ENCODE assay signal across 8 cellular contexts in the genomic region with DNA sequence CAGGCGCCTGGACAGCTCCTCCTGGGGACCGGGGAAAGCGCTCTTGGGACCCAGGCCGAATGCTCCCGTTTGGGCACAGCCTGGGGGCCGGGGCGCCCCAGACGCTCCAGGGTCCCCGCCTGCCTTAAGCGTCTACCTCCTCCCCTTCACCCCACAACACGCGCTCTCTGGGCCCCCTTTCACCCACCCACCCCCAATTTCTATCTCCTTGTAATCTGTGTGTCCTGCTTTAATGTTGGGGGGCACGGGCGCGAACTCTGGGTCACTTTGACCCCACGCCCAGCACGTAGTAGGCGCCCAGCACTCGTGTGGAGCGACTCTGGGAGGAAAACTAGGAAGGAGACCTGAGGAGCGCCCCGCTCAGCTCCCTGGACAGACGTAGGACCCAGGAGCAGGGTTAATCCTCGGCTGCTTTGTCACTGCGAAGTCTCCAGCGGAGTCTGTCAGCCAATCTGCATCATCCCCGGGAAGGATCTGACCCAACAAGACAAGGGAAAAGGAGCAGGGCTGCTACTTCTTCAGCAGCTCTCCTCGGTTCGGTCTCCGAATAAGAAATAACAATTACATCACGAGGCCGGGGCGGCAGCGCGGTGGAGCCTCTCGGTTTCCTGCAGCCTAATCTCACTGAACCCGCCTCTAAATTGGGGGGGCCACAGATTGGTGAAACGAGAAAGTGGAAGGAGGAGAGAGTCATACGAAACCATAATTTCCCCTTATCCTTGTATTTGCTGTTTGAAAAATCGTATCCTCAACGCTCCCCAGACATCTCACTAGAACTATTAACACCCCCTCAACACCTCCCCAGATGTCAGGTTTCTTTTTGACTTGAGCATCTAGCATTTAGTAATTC. TPM values are rescaled to one million over a fixed set of nuclear protein-coding genes. Genes with fewer than 3 reads are reported as not detected.
DNase-seq lines count a peak whose midpoint lies in the region; ATAC-seq and TF ChIP-seq lines count a peak whose summit lies in the region.

No MANE protein-coding gene starts in this region.

- CTCF ChIA-PET in activated CD4-positive, alpha-beta memory T cell treated with anti-CD3 and anti-CD28 coated beads for 36 hours (lab: Charles Lee), result interaction anchor here (0.9 to 2.2 kb wide), 3 partner anchors 14 to 419 kb away, joined by 4 to 7 read pairs (median 4); no protein-coding TSS in a partner anchor

- no peaks in the 10 kb centered on the region for H3K27me3 ChIP-seq in dorsolateral prefrontal cortex
- no peaks in the 10 kb centered on the region for H3K27me3 ChIP-seq in liver (ENCODE audit: control insufficient read depth in 4 of 4, insufficient read depth in 4 of 4, low read length in 3 of 4)

- DNase-seq in AML-193 (lab: John Stamatoyannopoulos, UW), result peak; percentile 51 to 58
- DNase-seq in NCI-H526 (lab: John Stamatoyannopoulos, UW), result peak; percentile 48 to 70
- DNase-seq in activated CD4-positive, alpha-beta memory T cell treated with anti-CD3 and anti-CD28 coated beads for 36 hours, result peak; percentile 76
- DNase-seq in dorsolateral prefrontal cortex, result peak; percentile 65 to 92 (median 82)
- peak; percentile 67 for DNase-seq in stimulated activated CD4-positive, alpha-beta T cell treated with anti-CD3 and anti-CD28 coated beads, Interleukin-2, amount 100 ng/mL, for 4 hours (ENCODE audit: low read depth)
- DNase-seq in NK-92 (lab: John Stamatoyannopoulos, UW; ENCODE audit: unreplicated experiment), result no peak

- peaks cover 16% of the 10 kb centered on the region for H3K27me3 Mint-ChIP-seq in activated CD4-positive, alpha-beta memory T cell treated with anti-CD3 and anti-CD28 coated beads for 36 hours

- intact Hi-C loops in activated CD4-positive, alpha-beta memory T cell treated with anti-CD3 and anti-CD28 coated beads for 36 hours (cut with micrococcal nuclease), result loop anchor here (1.0 to 10.0 kb wide), 8 partner anchors 157 to 759 kb away; a partner anchor contains a TSS
- intact Hi-C loops in dorsolateral prefrontal cortex (cut with DNase I), result loop anchor here (2.0 to 10.0 kb wide), 4 partner anchors 198 to 681 kb away; a partner anchor contains a TSS

- H3K4me1 ChIP-seq in liver (ENCODE audit: control insufficient read depth in 4 of 4, insufficient read depth in 4 of 4, low read length in 3 of 4), result peaks cover 4 to 21% (median 16%) of the 10 kb centered on the region in 4 donors

- H3K4me3 ChIP-seq in dorsolateral prefrontal cortex, result peak overlapping the region; percentile 49 to 97 (median 89)
- H3K4me3 ChIP-seq in liver (ENCODE audit: low read depth in 1 of 3, low read length in 3 of 3), result peak overlapping the region; percentile 85 to 94 (median 93)

- H3K36me3 ChIP-seq in liver (ENCODE audit: control insufficient read depth in 4 of 4, insufficient read depth in 3 of 4, low read depth in 1 of 4, low read length in 3 of 4), result no peaks in the 10 kb centered on the region

- H3K9ac ChIP-seq in liver (ENCODE audit: low read depth in 1 of 2, low read length in 2 of 2), result peak overlapping the region; percentile 27 to 97

- TF ChIP-seq CTCF in dorsolateral prefrontal cortex (IDR thresholded peaks at IDR 0.05 in 54 of 56, conservative IDR thresholded peaks at IDR 0.05 in 2 of 56; ENCODE audit: low read depth in 1 of 56, partially characterized antibody in 56 of 56), result peak in 2 of 56 donors; percentile 4 to 18
- no peak for TF ChIP-seq CTCF in liver (IDR thresholded peaks at IDR 0.05; ENCODE audit: low read depth, low read length, missing input control)

- H3K27ac Mint-ChIP-seq in activated CD4-positive, alpha-beta memory T cell treated with anti-CD3 and anti-CD28 coated beads for 36 hours, result peak overlapping the region; percentile 82

- peak overlapping the region; percentile 71 to 98 (median 94) for H3K27ac ChIP-seq in dorsolateral prefrontal cortex
- H3K27ac ChIP-seq in liver (ENCODE audit: low read depth in 1 of 2, low read length in 2 of 2), result peak overlapping the region; percentile 76

- H3K4me3 Mint-ChIP-seq in activated CD4-positive, alpha-beta memory T cell treated with anti-CD3 and anti-CD28 coated beads for 36 hours, result peak overlapping the region; percentile 84

- POLR2A ChIA-PET in activated CD4-positive, alpha-beta memory T cell treated with anti-CD3 and anti-CD28 coated beads for 36 hours (lab: Charles Lee), result interaction anchor here (0.8 to 2.0 kb wide), 7 partner anchors 9 to 683 kb away, joined by 3 to 8 read pairs (median 4); a partner anchor contains a TSS

- H3K4me1 Mint-ChIP-seq in activated CD4-positive, alpha-beta memory T cell treated with anti-CD3 and anti-CD28 coated beads for 36 hours (ENCODE audit: low read depth), result peaks cover 36% of the 10 kb centered on the region

- under 1% methylated on average over 41 of the region's 41 CpGs for WGBS in liver

- H3K36me3 Mint-ChIP-seq in activated CD4-positive, alpha-beta memory T cell treated with anti-CD3 and anti-CD28 coated beads for 36 hours, result no peaks in the 10 kb centered on the region

- peak; percentile 27 for ATAC-seq in GM21576 (IDR thresholded peaks at IDR 0.05; ENCODE audit: unreplicated experiment)

- peak; percentile 33 to 55 for TF ChIP-seq RAD21 in liver (IDR thresholded peaks at IDR 0.05)

- H3K9me3 Mint-ChIP-seq in activated CD4-positive, alpha-beta memory T cell treated with anti-CD3 and anti-CD28 coated beads for 36 hours, result no peaks in the 10 kb centered on the region

- H3K9me3 ChIP-seq in liver (ENCODE audit: control insufficient read depth in 4 of 4, low read length in 3 of 4), result no peaks in the 10 kb centered on the region

TF ChIP-seq in liver, 16 proteins besides CTCF, POLR2A, EP300 and RAD21:
- peak; percentile 20 to 28 for TF ChIP-seq RXRA (IDR thresholded peaks at IDR 0.05)
- peak in 1 of 2 donors; percentile 5 for TF ChIP-seq HNF4A (conservative IDR thresholded peaks at IDR 0.05)
- peak; percentile 29 for TF ChIP-seq NR2F2 (IDR thresholded peaks at IDR 0.05)
- no peak for TF ChIP-seq EGR1 (IDR thresholded peaks at IDR 0.05; ENCODE audit: low read depth in 2 of 2)
- TF ChIP-seq TAF1 (conservative IDR thresholded peaks at IDR 0.05), result peak; percentile 89
- TF ChIP-seq SP1 (IDR thresholded peaks at IDR 0.05), result peak; percentile 28
- TF ChIP-seq, protein P1, sequence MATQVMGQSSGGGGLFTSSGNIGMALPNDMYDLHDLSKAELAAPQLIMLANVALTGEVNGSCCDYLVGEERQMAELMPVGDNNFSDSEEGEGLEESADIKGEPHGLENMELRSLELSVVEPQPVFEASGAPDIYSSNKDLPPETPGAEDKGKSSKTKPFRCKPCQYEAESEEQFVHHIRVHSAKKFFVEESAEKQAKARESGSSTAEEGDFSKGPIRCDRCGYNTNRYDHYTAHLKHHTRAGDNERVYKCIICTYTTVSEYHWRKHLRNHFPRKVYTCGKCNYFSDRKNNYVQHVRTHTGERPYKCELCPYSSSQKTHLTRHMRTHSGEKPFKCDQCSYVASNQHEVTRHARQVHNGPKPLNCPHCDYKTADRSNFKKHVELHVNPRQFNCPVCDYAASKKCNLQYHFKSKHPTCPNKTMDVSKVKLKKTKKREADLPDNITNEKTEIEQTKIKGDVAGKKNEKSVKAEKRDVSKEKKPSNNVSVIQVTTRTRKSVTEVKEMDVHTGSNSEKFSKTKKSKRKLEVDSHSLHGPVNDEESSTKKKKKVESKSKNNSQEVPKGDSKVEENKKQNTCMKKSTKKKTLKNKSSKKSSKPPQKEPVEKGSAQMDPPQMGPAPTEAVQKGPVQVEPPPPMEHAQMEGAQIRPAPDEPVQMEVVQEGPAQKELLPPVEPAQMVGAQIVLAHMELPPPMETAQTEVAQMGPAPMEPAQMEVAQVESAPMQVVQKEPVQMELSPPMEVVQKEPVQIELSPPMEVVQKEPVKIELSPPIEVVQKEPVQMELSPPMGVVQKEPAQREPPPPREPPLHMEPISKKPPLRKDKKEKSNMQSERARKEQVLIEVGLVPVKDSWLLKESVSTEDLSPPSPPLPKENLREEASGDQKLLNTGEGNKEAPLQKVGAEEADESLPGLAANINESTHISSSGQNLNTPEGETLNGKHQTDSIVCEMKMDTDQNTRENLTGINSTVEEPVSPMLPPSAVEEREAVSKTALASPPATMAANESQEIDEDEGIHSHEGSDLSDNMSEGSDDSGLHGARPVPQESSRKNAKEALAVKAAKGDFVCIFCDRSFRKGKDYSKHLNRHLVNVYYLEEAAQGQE (IDR thresholded peaks at IDR 0.05), result no peak
- peak; percentile 55 for TF ChIP-seq YY1 (IDR thresholded peaks at IDR 0.05)
- TF ChIP-seq JUND (IDR thresholded peaks at IDR 0.05), result no peak
- TF ChIP-seq, protein P2, sequence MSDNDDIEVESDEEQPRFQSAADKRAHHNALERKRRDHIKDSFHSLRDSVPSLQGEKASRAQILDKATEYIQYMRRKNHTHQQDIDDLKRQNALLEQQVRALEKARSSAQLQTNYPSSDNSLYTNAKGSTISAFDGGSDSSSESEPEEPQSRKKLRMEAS (IDR thresholded peaks at IDR 0.05), result no peak

RNA-seq across cellular contexts. Expression of a gene that starts 0.8 kb away (rescaled TPM):
- total RNA-seq in activated CD4-positive, alpha-beta memory T cell treated with anti-CD3 and anti-CD28 coated beads for 36 hours, result 1 to 10 TPM; 4.4 to 5.4 TPM
- total RNA-seq in dorsolateral prefrontal cortex, result 10 to 100 TPM; 24.3 to 54.6 (median 39.1) TPM
- total RNA-seq in liver, result 10 to 100 TPM; 20.5 to 28.4 TPM
- polyA plus RNA-seq in liver, result 1 to 10 TPM; 3.8 to 4.7 TPM
